Comparison of ENCODE assay signal across 14 cellular contexts in genomic region chr1:228838717-228839500, GRCh38.
DNase-seq lines count a peak whose midpoint lies in the region; ATAC-seq, FAIRE-seq and TF ChIP-seq lines count a peak whose summit lies in the region.
"Had no signal": no experiment of that assay in that cellular context is flagged by ENCODE, and none has a peak within 500 bp of the region (broad histone marks: within the 10 kb centered on the region; RNA-seq: fewer than 3 reads in every experiment).

No MANE protein-coding gene starts in this region.

- no peaks in the 10 kb centered on the region for H3K4me1 Mint-ChIP-seq in immature natural killer cell

- no peak overlapping the region for H3K27ac Mint-ChIP-seq in immature natural killer cell

- H3K36me3 ChIP-seq in adrenal gland (replicated peaks in 1 of 2) (no peaks in the 10 kb centered on the region), hepatocyte (replicated peaks; ENCODE audit: insufficient read depth, low read depth) (no peaks in the 10 kb centered on the region), small intestine (ENCODE audit: control insufficient read depth in 2 of 2, insufficient read depth in 2 of 2, low read length in 2 of 2) (no peaks in the 10 kb centered on the region)
- H3K36me3 ChIP-seq: tibial artery had no signal

- no peaks in the 10 kb centered on the region for H3K79me2 ChIP-seq in hepatocyte

- H4K20me1 ChIP-seq in hepatocyte (ENCODE audit: insufficient read depth, poor library complexity, severe bottlenecking) = no peaks in the 10 kb centered on the region

- no peak for FAIRE-seq in small intestine (lab: Jason Lieb, UNC)
- FAIRE-seq: bronchial epithelial cell, H1 had no signal

- H3K4me1 ChIP-seq in adrenal gland (replicated peaks in 1 of 2) = peaks cover 23 to 25% of the 10 kb centered on the region in 2 donors
- peaks cover 60% of the 10 kb centered on the region for H3K4me1 ChIP-seq in hepatocyte (ENCODE audit: insufficient read depth)
- H3K4me1 ChIP-seq in small intestine (ENCODE audit: control insufficient read depth in 2 of 2, insufficient read depth in 1 of 2, low read depth in 1 of 2, low read length in 1 of 2) = peaks cover 3 to 5% of the 10 kb centered on the region in 2 donors

- H3K9me3 ChIP-seq in adrenal gland (replicated peaks in 1 of 3) (peaks cover 0 to 4% (median 0%) of the 10 kb centered on the region in 3 donors), hepatocyte (ENCODE audit: low read depth) (no peaks in the 10 kb centered on the region), small intestine (ENCODE audit: control insufficient read depth, low read depth) (no peaks in the 10 kb centered on the region)

- no peak overlapping the region for H3K4me3 Mint-ChIP-seq in immature natural killer cell

- no peak for TF ChIP-seq POLR2A in adrenal gland (IDR thresholded peaks at IDR 0.05)

- intact Hi-C loops in adrenal gland (cut with DNase I) = no loop called here

- H3K36me3 Mint-ChIP-seq in immature natural killer cell = peaks cover 0 to 3% (median 3%) of the 10 kb centered on the region in 3 donors

- H3K4me3 ChIP-seq in adrenal gland = no peak overlapping the region
- H3K4me3 ChIP-seq in hepatocyte = no peak overlapping the region
- H3K4me3 ChIP-seq in small intestine (ENCODE audit: low read depth in 1 of 2, low read length in 2 of 2) = no peak overlapping the region
- H3K4me3 ChIP-seq: lung, tibial artery had no signal

- ATAC-seq in GM19395 (IDR thresholded peaks at IDR 0.05; ENCODE audit: unreplicated experiment) = no peak

- no peaks in the 10 kb centered on the region for H3K9me2 ChIP-seq in hepatocyte (replicated peaks; ENCODE audit: insufficient read depth)

- WGBS in adrenal gland, 4 donors = 77 to 82% (median 78%) methylated on average over 8 of the region's 8 CpGs
- 68% methylated on average over 8 of the region's 8 CpGs for WGBS in hepatocyte (ENCODE audit: low lambda C conversion rate, missing lambda C conversion rate)
- WGBS in small intestine, 3 donors = 66 to 73% (median 71%) methylated on average over 8 of the region's 8 CpGs

- TF ChIP-seq CTCF in adrenal gland (IDR thresholded peaks at IDR 0.05) (peak in 1 of 6 experiments; percentile 2), hepatocyte (IDR thresholded peaks at IDR 0.05; ENCODE audit: poor library complexity) (no peak)

- peak overlapping the region; percentile 55 for H3K4me2 ChIP-seq in hepatocyte

- H3K27me3 ChIP-seq in adrenal gland (no peaks in the 10 kb centered on the region), hepatocyte (no peaks in the 10 kb centered on the region), small intestine (ENCODE audit: control insufficient read depth in 2 of 2, insufficient read depth in 2 of 2, low read length in 2 of 2) (no peaks in the 10 kb centered on the region)
- H3K27me3 ChIP-seq: tibial artery had no signal

- peaks cover 0 to 9% (median 2%) of the 10 kb centered on the region in 6 donors for H3K9me3 Mint-ChIP-seq in immature natural killer cell

- H3K27ac ChIP-seq in adrenal gland = peak overlapping the region in 4 of 5 donors; percentile 74 to 87 (median 84)
- H3K27ac ChIP-seq in hepatocyte = peak overlapping the region; percentile 95
- peak overlapping the region; percentile 81 to 95 for H3K27ac ChIP-seq in small intestine (ENCODE audit: low read depth in 1 of 2, low read length in 1 of 2)

- H3K27me3 Mint-ChIP-seq in immature natural killer cell (ENCODE audit: low read depth in 3 of 3) = peaks cover 0 to 2% (median 2%) of the 10 kb centered on the region in 3 donors

- peak; percentile 45 for DNase-seq in ELR (ENCODE audit: low read depth)
- DNase-seq in adrenal gland = no peak
- DNase-seq in hepatocyte (ENCODE audit: low spot score) = no peak
- DNase-seq in small intestine = no peak
- no peak for DNase-seq in immature natural killer cell
- no peak for DNase-seq in NCI-H1092 treated with DMSO at 0.1 percent for 48 hours (lab: John Stamatoyannopoulos, UW)
- DNase-seq in stimulated activated naive CD4-positive, alpha-beta T cell (lab: John Stamatoyannopoulos, UW) = no peak
- DNase-seq: KG1, retina had no signal

- H2AFZ ChIP-seq in hepatocyte = no peak overlapping the region
